8 cellular contexts compared by ENCODE assay signal in genomic region chr4:182917182-182918043, GRCh38. TPM values are rescaled to one million over a fixed set of nuclear protein-coding genes. Genes with fewer than 3 reads are reported as not detected.
DNase-seq lines count a peak whose midpoint lies in the region; ATAC-seq and TF ChIP-seq lines count a peak whose summit lies in the region.

Gene DCTD, minus strand, starts transcription at chr4:182917386. Its CDS starts 1,818 bp downstream, at chr4:182915568.

- TF ChIP-seq CTCF in Calu3 (IDR thresholded peaks at IDR 0.05; ENCODE audit: unreplicated experiment) (no peak), omental fat pad (IDR thresholded peaks at IDR 0.05) (no peak), testis (IDR thresholded peaks at IDR 0.05) (no peak)

- no peaks in the 10 kb centered on the region for H3K27me3 ChIP-seq in testis

- peaks cover 28% of the 10 kb centered on the region for H3K36me3 Mint-ChIP-seq in Calu3 (ENCODE audit: insufficient read depth, unreplicated experiment)

- H3K4me3 ChIP-seq in testis, result peak within 1 kb of the TSS; percentile 90 to 93

- peaks cover 22% of the 10 kb centered on the region for H3K4me1 Mint-ChIP-seq in Calu3 (ENCODE audit: low read depth, unreplicated experiment)

- ATAC-seq in GM19438 (IDR thresholded peaks at IDR 0.05; ENCODE audit: low read depth, unreplicated experiment), result peak; percentile 74
- ATAC-seq in HG03571 (IDR thresholded peaks at IDR 0.05; ENCODE audit: unreplicated experiment), result peak; percentile 79
- peak; percentile 89 for ATAC-seq in omental fat pad (ENCODE audit: low FRiP score)

- intact Hi-C loops in Calu3 (cut with micrococcal nuclease; ENCODE audit: unreplicated experiment) (no loop called here), testis (cut with DNase I; ENCODE audit: low total_unique reads) (no loop called here)

- CTCF ChIA-PET in Calu3 (lab: Charles Lee), result interaction anchor here (0.5 to 0.9 kb wide), 2 partner anchors 8 to 95 kb away, joined by 3 read pairs; no protein-coding TSS in a partner anchor

- peak within 1 kb of the TSS; percentile 59 for H3K4me3 Mint-ChIP-seq in Calu3 (ENCODE audit: low read depth, unreplicated experiment)

- 0% methylated on average over 15 to 75 of the region's 106 CpGs for WGBS in testis, 2 donors

- no peaks in the 10 kb centered on the region for H3K9me3 Mint-ChIP-seq in Calu3 (ENCODE audit: low read depth, unreplicated experiment)

- BruUV-seq in Calu3 (replicated peaks; lab: Mats Ljungman, UMichigan), result no TSS peak

- no peaks in the 10 kb centered on the region for H3K9me3 ChIP-seq in testis

- peak within 1 kb of the TSS; percentile 92 to 97 for H3K27ac ChIP-seq in testis

- H3K27ac Mint-ChIP-seq in Calu3 (ENCODE audit: unreplicated experiment), result peak within 1 kb of the TSS; percentile 27

- no peak for TF ChIP-seq POLR2A in testis (IDR thresholded peaks at IDR 0.05)

- H3K36me3 ChIP-seq in testis (ENCODE audit: low read depth, missing control alignments), result no peaks in the 10 kb centered on the region

- DNase-seq in Calu3 (peak; percentile 79), SK-N-DZ (ENCODE audit: low spot score) (peak; percentile 54), germinal center (ENCODE audit: low spot score) (peak; percentile 65), omental fat pad (ENCODE audit: low spot score) (peak; percentile 43), testis (peak; percentile 82)
- peak; percentile 82 for DNase-seq in activated naive CD4-positive, alpha-beta T cell treated with Interleukin-2 at 50 U/mL for 16 hours

- no peaks in the 10 kb centered on the region for H3K27me3 Mint-ChIP-seq in Calu3 (ENCODE audit: unreplicated experiment)

- peaks cover 11% of the 10 kb centered on the region for H3K4me1 ChIP-seq in testis

RNA-seq across cellular contexts. Expression of gene DCTD, which starts in this region (rescaled TPM):
- total RNA-seq in Calu3 (2022) (65.3 and 69.1 TPM in 2 replicates), omental fat pad (10 to 100 TPM; 43.3 to 79.0 (median 53.1) TPM), testis (10 to 100 TPM; 41.8 to 45.6 TPM)
- polyA plus RNA-seq in SK-N-DZ (2014; cell fraction: cytosol; rRNA removed), result 47.3 and 51.6 TPM in 2 replicates
- 51.0 and 65.9 TPM in 2 replicates for polyA plus RNA-seq in SK-N-DZ (2014; cell fraction: nucleus; rRNA removed)
- polyA plus RNA-seq in testis (ENCODE audit: insufficient read depth, low read depth, low replicate concordance), result 56.5 TPM

Comparison
In these comparisons a context has a peak if more than half of its experiments do, and no peak if none do; other contexts are left out.
1. Peak in every context shown above with its lines: DNase-seq, ATAC-seq, H3K4me3 ChIP-seq and H3K27ac ChIP-seq.